ENCODE assay signal across 2 cellular contexts in the genomic region with DNA sequence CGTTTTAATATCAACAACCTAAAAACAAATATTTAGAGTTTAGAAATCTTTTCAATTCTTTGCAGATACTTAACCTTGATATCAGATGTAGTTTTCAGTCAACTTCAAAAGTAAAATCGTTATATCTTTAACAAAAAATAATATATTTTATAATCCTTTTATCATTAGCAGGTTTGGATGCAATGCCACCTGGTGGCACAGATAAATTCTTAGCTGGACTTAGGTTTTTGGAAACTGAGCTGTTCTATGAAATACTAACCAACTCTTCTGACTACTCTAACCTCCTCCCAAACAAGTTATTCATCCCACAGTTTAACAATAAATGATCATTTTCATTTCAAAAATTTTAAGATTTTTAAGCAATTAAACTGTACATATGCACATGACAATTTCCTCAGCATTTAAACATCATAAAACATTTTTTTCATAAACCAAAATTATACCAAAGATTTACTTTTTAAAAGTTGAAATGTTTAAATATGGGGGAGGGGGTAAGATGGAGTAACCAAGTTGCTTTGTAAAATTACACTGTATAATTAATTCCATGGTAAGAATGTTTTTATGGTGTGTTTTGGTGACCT.
A peak's percentile ranks its signal among the peaks of the same experiment; 100 is the strongest.
TF ChIP-seq lines count a peak whose summit lies in the region.

No MANE protein-coding gene starts in this region.

TF ChIP-seq in A549, 52 proteins besides CTCF, POLR2A, EP300 and RAD21:
- TF ChIP-seq REST (IDR thresholded peaks at IDR 0.05): no peak
- TF ChIP-seq SMC3 (IDR thresholded peaks at IDR 0.05): peak; percentile 77

TF ChIP-seq in GM23338, 12 proteins besides CTCF, POLR2A, EP300 and RAD21 (continued from another document):
- TF ChIP-seq ZNF462 (CRISPR knock-in tag; IDR thresholded peaks at IDR 0.05) (no peak), ZNF114 (CRISPR knock-in tag; IDR thresholded peaks at IDR 0.05) (no peak), STAT1 (IDR thresholded peaks at IDR 0.05; ENCODE audit: unreplicated experiment) (no peak), CREB1 (CRISPR knock-in tag; IDR thresholded peaks at IDR 0.05; ENCODE audit: low read depth) (no peak), POLR2AphosphoS5 (IDR thresholded peaks at IDR 0.05; ENCODE audit: low read depth) (no peak), EZH2 (IDR thresholded peaks at IDR 0.05; ENCODE audit: low read depth, unreplicated experiment) (no peak), REST (IDR thresholded peaks at IDR 0.05; ENCODE audit: unreplicated experiment) (no peak), NANOG (IDR thresholded peaks at IDR 0.05; ENCODE audit: borderline replicate concordance) (no peak), JUNB (IDR thresholded peaks at IDR 0.05; ENCODE audit: unreplicated experiment) (no peak)
- TF ChIP-seq, protein P1, sequence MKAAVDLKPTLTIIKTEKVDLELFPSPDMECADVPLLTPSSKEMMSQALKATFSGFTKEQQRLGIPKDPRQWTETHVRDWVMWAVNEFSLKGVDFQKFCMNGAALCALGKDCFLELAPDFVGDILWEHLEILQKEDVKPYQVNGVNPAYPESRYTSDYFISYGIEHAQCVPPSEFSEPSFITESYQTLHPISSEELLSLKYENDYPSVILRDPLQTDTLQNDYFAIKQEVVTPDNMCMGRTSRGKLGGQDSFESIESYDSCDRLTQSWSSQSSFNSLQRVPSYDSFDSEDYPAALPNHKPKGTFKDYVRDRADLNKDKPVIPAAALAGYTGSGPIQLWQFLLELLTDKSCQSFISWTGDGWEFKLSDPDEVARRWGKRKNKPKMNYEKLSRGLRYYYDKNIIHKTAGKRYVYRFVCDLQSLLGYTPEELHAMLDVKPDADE (IDR thresholded peaks at IDR 0.05): no peak
TF ChIP-seq in GM23338: peak in this region for 0.
